Comparison of ENCODE assay signal across 27 cellular contexts in genomic region chr12:111995782-111996480, GRCh38. TPM values are rescaled to one million over a fixed set of nuclear protein-coding genes. Genes with fewer than 3 reads are reported as not detected.
DNase-seq lines count a peak whose midpoint lies in the region; ATAC-seq and TF ChIP-seq lines count a peak whose summit lies in the region.
"Had no signal": no experiment of that assay in that cellular context is flagged by ENCODE, and none has a peak within 500 bp of the region (broad histone marks: within the 10 kb centered on the region; RNA-seq: fewer than 3 reads in every experiment).

No MANE protein-coding gene starts in this region.

- peak overlapping the region; percentile 84 for H3K4me3 Mint-ChIP-seq in activated naive CD4-positive, alpha-beta T cell treated with anti-CD3 and anti-CD28 coated beads, Interleukin-2, amount 10 ng/mL, durations not matched to agents 7 days and 5 days
- H3K4me3 Mint-ChIP-seq in CD8-positive, alpha-beta T cell, result no peak overlapping the region
- peak overlapping the region; percentile 83 to 94 for H3K4me3 Mint-ChIP-seq in effector memory CD8-positive, alpha-beta T cell
- H3K4me3 Mint-ChIP-seq: stimulated activated memory B cell treated with anti-CD40 and anti-IgM and Interleukin-4, amounts not matched to agents 10 μg/mL and 1 μg/mL and 100 μg/mL, for 72 hours had no signal

- H3K4me1 ChIP-seq in CD8-positive, alpha-beta T cell (ENCODE audit: insufficient read depth, low read length), result peaks cover 84% of the 10 kb centered on the region
- no peaks in the 10 kb centered on the region for H3K4me1 ChIP-seq in colonic mucosa
- H3K4me1 ChIP-seq: testis, uterus had no signal

- intact Hi-C loops in CD8-positive, alpha-beta T cell (cut with DNase I, micrococcal nuclease), result loop anchor here in 1 of 2 experiments (5.0 kb wide), 1 partner anchor 154 kb away; the partner anchor contains the start of gene MAPKAPK5
- intact Hi-C loops in colonic mucosa (cut with DNase I), result no loop called here

- peaks cover 80% of the 10 kb centered on the region for H3K4me1 Mint-ChIP-seq in activated naive CD4-positive, alpha-beta T cell treated with anti-CD3 and anti-CD28 coated beads, Interleukin-2, amount 10 ng/mL, durations not matched to agents 7 days and 5 days
- H3K4me1 Mint-ChIP-seq in CD8-positive, alpha-beta T cell (ENCODE audit: low read depth), result peaks cover 80% of the 10 kb centered on the region
- H3K4me1 Mint-ChIP-seq in effector memory CD8-positive, alpha-beta T cell (ENCODE audit: low read depth in 2 of 2), result peaks cover 61 to 76% of the 10 kb centered on the region in 2 donors

- H3K9me3 Mint-ChIP-seq in activated naive CD4-positive, alpha-beta T cell treated with anti-CD3 and anti-CD28 coated beads, Interleukin-2, amount 10 ng/mL, durations not matched to agents 7 days and 5 days, result no peaks in the 10 kb centered on the region
- no peaks in the 10 kb centered on the region for H3K9me3 Mint-ChIP-seq in CD8-positive, alpha-beta T cell
- H3K9me3 Mint-ChIP-seq in effector memory CD8-positive, alpha-beta T cell, result no peaks in the 10 kb centered on the region
- H3K9me3 Mint-ChIP-seq: IgD-negative memory B cell; naive B cell; stimulated activated memory B cell treated with anti-CD40 and anti-IgM and Interleukin-4, amounts not matched to agents 10 μg/mL and 1 μg/mL and 100 μg/mL, for 72 hours had no signal

- H3K27me3 ChIP-seq in CD8-positive, alpha-beta T cell (ENCODE audit: insufficient read depth, low read length), result no peaks in the 10 kb centered on the region
- H3K27me3 ChIP-seq in colonic mucosa, result no peaks in the 10 kb centered on the region
- H3K27me3 ChIP-seq: MG63, testis, uterus had no signal

- no peak for TF ChIP-seq POLR2A in NB4 (IDR thresholded peaks at IDR 0.05; ENCODE audit: extremely low read depth, insufficient read length)

- H3K27ac ChIP-seq in CD8-positive, alpha-beta T cell (ENCODE audit: low read depth, low read length), result no peak overlapping the region
- H3K27ac ChIP-seq in colonic mucosa, result no peak overlapping the region
- H3K27ac ChIP-seq: testis, uterus, WERI-Rb-1 had no signal

- CTCF ChIA-PET in activated naive CD4-positive, alpha-beta T cell treated with anti-CD3 and anti-CD28 coated beads, Interleukin-2, amount 10 ng/mL, durations not matched to agents 7 days and 5 days (lab: Charles Lee), result interaction anchor here (3.9 kb wide), 1 partner anchor 17 kb away, joined by 23 read pairs; the partner anchor contains the start of genes ERP29 and TMEM116
- CTCF ChIA-PET in CD8-positive, alpha-beta T cell (lab: Charles Lee), result interaction anchor here (0.7 kb wide), 1 partner anchor 10 kb away, joined by 3 read pairs; no protein-coding TSS in a partner anchor

- TF ChIP-seq CTCF in CD8-positive, alpha-beta T cell (IDR thresholded peaks at IDR 0.05), result no peak
- TF ChIP-seq CTCF in NB4 (IDR thresholded peaks at IDR 0.05; ENCODE audit: low read depth, low read length) (no peak), colonic mucosa (IDR thresholded peaks at IDR 0.05) (no peak)

- H3K36me3 Mint-ChIP-seq in activated naive CD4-positive, alpha-beta T cell treated with anti-CD3 and anti-CD28 coated beads, Interleukin-2, amount 10 ng/mL, durations not matched to agents 7 days and 5 days, result peaks cover 30% of the 10 kb centered on the region
- H3K36me3 Mint-ChIP-seq in CD8-positive, alpha-beta T cell, result peaks cover 4% of the 10 kb centered on the region
- H3K36me3 Mint-ChIP-seq in effector memory CD8-positive, alpha-beta T cell (ENCODE audit: insufficient read depth), result peaks cover 6% of the 10 kb centered on the region

- H3K27me3 Mint-ChIP-seq in activated naive CD4-positive, alpha-beta T cell treated with anti-CD3 and anti-CD28 coated beads, Interleukin-2, amount 10 ng/mL, durations not matched to agents 7 days and 5 days, result no peaks in the 10 kb centered on the region
- no peaks in the 10 kb centered on the region for H3K27me3 Mint-ChIP-seq in CD8-positive, alpha-beta T cell (ENCODE audit: low read depth)
- H3K27me3 Mint-ChIP-seq in effector memory CD8-positive, alpha-beta T cell, result no peaks in the 10 kb centered on the region
- H3K27me3 Mint-ChIP-seq: stimulated activated memory B cell treated with anti-CD40 and anti-IgM and Interleukin-4, amounts not matched to agents 10 μg/mL and 1 μg/mL and 100 μg/mL, for 72 hours had no signal

- H3K9ac ChIP-seq in colonic mucosa (ENCODE audit: low read depth in 2 of 2, low read length in 2 of 2), result no peak overlapping the region

- no peak for DNase-seq in activated naive CD4-positive, alpha-beta T cell treated with anti-CD3 and anti-CD28 coated beads, Interleukin-2, amount 10 ng/mL, durations not matched to agents 7 days and 5 days
- no peak for DNase-seq in activated naive CD4-positive, alpha-beta T cell treated with anti-CD3 and anti-CD28 coated beads, Interleukin-2, amount 50 U/mL, for 16 hours
- DNase-seq in CD8-positive, alpha-beta T cell, result no peak
- DNase-seq in NB4 (ENCODE audit: low read depth) (peak; percentile 71), colonic mucosa (no peak), NCI-H526 (lab: John Stamatoyannopoulos, UW) (no peak)
- DNase-seq in effector memory CD8-positive, alpha-beta T cell, result no peak
- DNase-seq: activated CD4-positive, alpha-beta T cell treated with anti-CD3 and anti-CD28 coated beads, Interleukin-2, amount 50 U/mL, for 1 hour; activated CD8-positive, alpha-beta memory T cell treated with anti-CD3 and anti-CD28 coated beads, Interleukin-2, amount 50 U/mL, for 48 hours; activated effector memory CD4-positive, alpha-beta T cell treated with Interleukin-2 at 50 U/mL for 16 hours; amygdala; C1 segment of cervical spinal cord; cortex of kidney; left ventricle myocardium superior; MG63; naive B cell; NCI-H1417 treated with DMSO at 0.1 percent for 48 hours; NCI-H510A treated with DMSO at 0.1 percent for 48 hours; SHP77 treated with DMSO at 0.1 percent for 48 hours; stimulated activated CD4-positive, alpha-beta T cell treated with anti-CD3 and anti-CD28 coated beads, Interleukin-2, amount 100 ng/mL, for 48 hours; testis; uterus; WERI-Rb-1 had no signal

- no peak overlapping the region for H3K4me3 ChIP-seq in CD8-positive, alpha-beta T cell (ENCODE audit: low read depth, low read length)
- H3K4me3 ChIP-seq in NB4 (ENCODE audit: low read depth, low read length) (no peak overlapping the region), colonic mucosa (no peak overlapping the region)
- H3K4me3 ChIP-seq: MG63, testis, uterus had no signal

- no peaks in the 10 kb centered on the region for H3K36me3 ChIP-seq in CD8-positive, alpha-beta T cell (ENCODE audit: insufficient read depth, low read length)
- H3K36me3 ChIP-seq in colonic mucosa, result no peaks in the 10 kb centered on the region
- H3K36me3 ChIP-seq: MG63, uterus, WERI-Rb-1 had no signal

- no peaks in the 10 kb centered on the region for H3K9me3 ChIP-seq in CD8-positive, alpha-beta T cell (ENCODE audit: low read length)
- H3K9me3 ChIP-seq in colonic mucosa, result no peaks in the 10 kb centered on the region
- H3K9me3 ChIP-seq: MG63, testis, uterus had no signal

- POLR2A ChIA-PET in CD8-positive, alpha-beta T cell (lab: Charles Lee), result interaction anchor here (1.7 to 3.8 kb wide), 2 partner anchors 14 to 18 kb away, joined by 5 to 73 read pairs; partner anchors contain the start of genes ERP29 and TMEM116

- peak overlapping the region; percentile 94 for H3K27ac Mint-ChIP-seq in activated naive CD4-positive, alpha-beta T cell treated with anti-CD3 and anti-CD28 coated beads, Interleukin-2, amount 10 ng/mL, durations not matched to agents 7 days and 5 days
- peak overlapping the region; percentile 25 for H3K27ac Mint-ChIP-seq in CD8-positive, alpha-beta T cell
- H3K27ac Mint-ChIP-seq in effector memory CD8-positive, alpha-beta T cell, result peak overlapping the region; percentile 71 to 76
- H3K27ac Mint-ChIP-seq: stimulated activated memory B cell treated with anti-CD40 and anti-IgM and Interleukin-4, amounts not matched to agents 10 μg/mL and 1 μg/mL and 100 μg/mL, for 72 hours had no signal

- ATAC-seq in CD8-positive, alpha-beta T cell, result no peak
- no peak for ATAC-seq in effector memory CD8-positive, alpha-beta T cell (replicated peaks)
- ATAC-seq in GM18498 (IDR thresholded peaks at IDR 0.05; ENCODE audit: unreplicated experiment), result no peak
- ATAC-seq: left ventricle myocardium superior; Panc1; stimulated activated memory B cell treated with anti-CD40 and anti-IgM and Interleukin-4, amounts not matched to agents 10 μg/mL and 1 μg/mL and 100 μg/mL, for 72 hours had no signal

RNA-seq across cellular contexts. Expression of gene TMEM116, which starts 17.0 kb away (rescaled TPM):
- total RNA-seq in CD8-positive, alpha-beta T cell, result 10 to 100 TPM in 1 of 2 experiments, 1 to 10 TPM in 1; 9.4 to 11.2 TPM
- total RNA-seq in colonic mucosa, result 1 to 10 TPM; 5.2 to 8.5 TPM

RNA-seq across cellular contexts. Expression of gene ERP29, which starts 17.3 kb away (rescaled TPM):
- 100 to 1,000 TPM; 102 to 111 TPM for total RNA-seq in CD8-positive, alpha-beta T cell
- 100 to 1,000 TPM; 136 to 152 TPM for total RNA-seq in colonic mucosa

Comparison
In these comparisons a context has a peak if more than half of its experiments do, and no peak if none do; other contexts are left out.
1. H3K27ac Mint-ChIP-seq: peak in every context shown above with its lines; median percentile 94 in activated naive CD4-positive, alpha-beta T cell treated with anti-CD3 and anti-CD28 coated beads, Interleukin-2, amount 10 ng/mL, durations not matched to agents 7 days and 5 days; 74 in effector memory CD8-positive, alpha-beta T cell; 25 in CD8-positive, alpha-beta T cell.